Comparison of ENCODE assay signal across 8 cellular contexts in genomic region chr1:23530750-23531651, GRCh38. TPM values are rescaled to one million over a fixed set of nuclear protein-coding genes. Genes with fewer than 3 reads are reported as not detected.
DNase-seq lines count a peak whose midpoint lies in the region; ATAC-seq and TF ChIP-seq lines count a peak whose summit lies in the region.

TSS of gene E2F2 (minus strand) at chr1:23531233. CDS start at chr1:23530793, 440 bp downstream.

- peak within 1 kb of the TSS; percentile 10 for H3K9ac ChIP-seq in endocrine pancreas (ENCODE audit: control insufficient read depth, insufficient read depth, low read length)

- H3K9me3 Mint-ChIP-seq in mesothelial cell of epicardium = no peaks in the 10 kb centered on the region

- H3K4me1 ChIP-seq in endocrine pancreas (ENCODE audit: control insufficient read depth, insufficient read depth, low read length) = no peaks in the 10 kb centered on the region

- peak within 1 kb of the TSS; percentile 85 for H3K4me3 Mint-ChIP-seq in mesothelial cell of epicardium

- TF ChIP-seq CTCF in mesothelial cell of epicardium (IDR thresholded peaks at IDR 0.05; ENCODE audit: unreplicated experiment) = no peak

- H3K27me3 ChIP-seq in endocrine pancreas (ENCODE audit: control insufficient read depth, insufficient read depth, low read length) = peaks cover 8% of the 10 kb centered on the region

- H3K4me3 ChIP-seq in endocrine pancreas (ENCODE audit: control insufficient read depth, insufficient read depth, low read length) = peak within 1 kb of the TSS; percentile 26

- DNase-seq in AG08395 (ENCODE audit: low spot score) (peak; percentile 99), HT1080 (ENCODE audit: low read depth) (peak; percentile 85), NOMO-1 (lab: John Stamatoyannopoulos, UW; ENCODE audit: unreplicated experiment in 2 of 2) (peak; percentile 85 to 87), mesothelial cell of epicardium (ENCODE audit: low spot score in 2 of 2, unreplicated experiment in 2 of 2) (peak; percentile 64 to 79)
- DNase-seq in activated CD8-positive, alpha-beta memory T cell treated with anti-CD3 and anti-CD28 coated beads for 48 hours (ENCODE audit: low read depth in 2 of 3, low spot score in 2 of 3) = peak in 2 of 3 experiments; percentile 61 to 63
- DNase-seq in stimulated activated CD8-positive, alpha-beta memory T cell treated with anti-CD3 and anti-CD28 coated beads, Interleukin-15, amount 100 ng/mL, for 4 hours (ENCODE audit: low read depth in 2 of 2) = peak; percentile 57 to 63

- peaks cover 28% of the 10 kb centered on the region for H3K4me1 Mint-ChIP-seq in mesothelial cell of epicardium

- peak; percentile 49 for ATAC-seq in GM18909 (IDR thresholded peaks at IDR 0.05; ENCODE audit: poor library complexity, unreplicated experiment)

- H3K27ac Mint-ChIP-seq in mesothelial cell of epicardium = peak within 1 kb of the TSS; percentile 69

- no peaks in the 10 kb centered on the region for H3K36me3 ChIP-seq in endocrine pancreas (ENCODE audit: control insufficient read depth, insufficient read depth, low read length)

- H3K27me3 Mint-ChIP-seq in mesothelial cell of epicardium (ENCODE audit: low read depth) = no peaks in the 10 kb centered on the region

- H3K9me3 ChIP-seq in endocrine pancreas (ENCODE audit: control insufficient read depth, low read length) = no peaks in the 10 kb centered on the region

- H3K36me3 Mint-ChIP-seq in mesothelial cell of epicardium = no peaks in the 10 kb centered on the region

RNA-seq across cellular contexts. Expression of gene E2F2, which starts in this region (rescaled TPM):
- 4.3 and 5.6 TPM in 2 replicates for total RNA-seq in HT1080 (2014; rRNA removed; shearing (Covaris generic))
- polyA plus RNA-seq in HT1080 (2015; cell fraction: cytosol; rRNA removed) = 1.4 TPM in 2 replicates
- polyA plus RNA-seq in HT1080 (2015; cell fraction: nucleus; rRNA removed) = 1.9 TPM in 2 replicates
- total RNA-seq in mesothelial cell of epicardium = 4.2 to 5.7 TPM (median 4.8 TPM) in 3 replicates

Comparison
In these comparisons a context has a peak if more than half of its experiments do, and no peak if none do; other contexts are left out.
1. Peak in every context shown above with its lines: DNase-seq, ATAC-seq and H3K4me3 ChIP-seq.